ENCODE assay signal across 23 cellular contexts in genomic region chr20:47509685-47510084, GRCh38. TPM values are rescaled to one million over a fixed set of nuclear protein-coding genes. Genes with fewer than 3 reads are reported as not detected.
DNase-seq lines count a peak whose midpoint lies in the region; ATAC-seq and TF ChIP-seq lines count a peak whose summit lies in the region.
"Had no signal": no experiment of that assay in that cellular context is flagged by ENCODE, and none has a peak within 500 bp of the region (broad histone marks: within the 10 kb centered on the region; RNA-seq: fewer than 3 reads in every experiment).

No MANE protein-coding gene starts in this region.

- H3K4me3 Mint-ChIP-seq in activated CD4-positive, alpha-beta T cell treated with anti-CD3 and anti-CD28 coated beads for 36 hours, result peak overlapping the region; percentile 63
- peak overlapping the region in 3 of 4 donors; percentile 27 to 81 (median 37) for H3K4me3 Mint-ChIP-seq in CD4-positive, CD25-positive, alpha-beta regulatory T cell
- H3K4me3 Mint-ChIP-seq in activated B cell treated with CpG ODN at 0.5 μM for 24 hours, result peak overlapping the region; percentile 58

- H3K36me3 ChIP-seq in CD4-positive, CD25-positive, alpha-beta regulatory T cell (ENCODE audit: control insufficient read depth, insufficient read depth, low read length), result no peaks in the 10 kb centered on the region
- H3K36me3 ChIP-seq: pancreas, right atrium auricular region, upper lobe of right lung had no signal

- no peak for TF ChIP-seq CTCF in activated B cell treated with CpG ODN at 0.5 μM for 24 hours (IDR thresholded peaks at IDR 0.05)

- CTCF ChIA-PET in activated CD4-positive, alpha-beta T cell treated with anti-CD3 and anti-CD28 coated beads for 36 hours (lab: Charles Lee), result interaction anchor here (0.7 to 2.4 kb wide), 4 partner anchors 18 to 100 kb away, joined by 3 to 7 read pairs (median 4); no protein-coding TSS in a partner anchor
- CTCF ChIA-PET in activated B cell treated with CpG ODN at 0.5 μM for 24 hours (lab: Charles Lee), result interaction anchor here (3.4 kb wide), 1 partner anchor 125 kb away, joined by 13 read pairs; no protein-coding TSS in a partner anchor

- no peaks in the 10 kb centered on the region for H3K9me3 Mint-ChIP-seq in activated CD4-positive, alpha-beta T cell treated with anti-CD3 and anti-CD28 coated beads for 36 hours (ENCODE audit: low read depth)
- H3K9me3 Mint-ChIP-seq in CD4-positive, CD25-positive, alpha-beta regulatory T cell, result no peaks in the 10 kb centered on the region
- no peaks in the 10 kb centered on the region for H3K9me3 Mint-ChIP-seq in activated B cell treated with CpG ODN at 0.5 μM for 24 hours
- H3K9me3 Mint-ChIP-seq: T-helper 1 cell treated with Interleukin-12 subunit alpha and Interleukin-12 subunit beta and Interleukin-4 antibody, amounts not matched to agents 30 μg/mL and 1 μg/mL, for 36 hours had no signal

- H3K4me3 ChIP-seq in CD4-positive, CD25-positive, alpha-beta regulatory T cell (ENCODE audit: low read depth, low read length), result no peak overlapping the region
- H3K4me3 ChIP-seq: pancreas, right atrium auricular region, upper lobe of right lung had no signal

- no peaks in the 10 kb centered on the region for H3K9me3 ChIP-seq in CD4-positive, CD25-positive, alpha-beta regulatory T cell (ENCODE audit: control insufficient read depth in 2 of 2, low read length in 2 of 2)
- H3K9me3 ChIP-seq: Caco-2, pancreas, right atrium auricular region, upper lobe of right lung had no signal

- peak; percentile 22 for ATAC-seq in activated CD4-positive, alpha-beta T cell treated with anti-CD3 and anti-CD28 coated beads for 36 hours
- ATAC-seq in CD4-positive, CD25-positive, alpha-beta regulatory T cell (ENCODE audit: low read depth in 2 of 2), result no peak
- ATAC-seq in activated B cell treated with CpG ODN at 0.5 μM for 24 hours (ENCODE audit: low read depth) (no peak), left colon (peak; percentile 42)
- ATAC-seq: pancreas, upper lobe of right lung had no signal

- peak overlapping the region; percentile 91 for H3K27ac Mint-ChIP-seq in activated CD4-positive, alpha-beta T cell treated with anti-CD3 and anti-CD28 coated beads for 36 hours
- H3K27ac Mint-ChIP-seq in CD4-positive, CD25-positive, alpha-beta regulatory T cell, result peak overlapping the region; percentile 40 to 83 (median 48)
- peak overlapping the region; percentile 64 for H3K27ac Mint-ChIP-seq in activated B cell treated with CpG ODN at 0.5 μM for 24 hours

- H3K4me1 Mint-ChIP-seq in activated CD4-positive, alpha-beta T cell treated with anti-CD3 and anti-CD28 coated beads for 36 hours, result peaks cover 82% of the 10 kb centered on the region
- peaks cover 42 to 83% (median 73%) of the 10 kb centered on the region in 4 donors for H3K4me1 Mint-ChIP-seq in CD4-positive, CD25-positive, alpha-beta regulatory T cell
- H3K4me1 Mint-ChIP-seq in activated B cell treated with CpG ODN at 0.5 μM for 24 hours, result peaks cover 82% of the 10 kb centered on the region

- no peaks in the 10 kb centered on the region for H3K27me3 Mint-ChIP-seq in activated CD4-positive, alpha-beta T cell treated with anti-CD3 and anti-CD28 coated beads for 36 hours
- H3K27me3 Mint-ChIP-seq in CD4-positive, CD25-positive, alpha-beta regulatory T cell, result no peaks in the 10 kb centered on the region
- no peaks in the 10 kb centered on the region for H3K27me3 Mint-ChIP-seq in activated B cell treated with CpG ODN at 0.5 μM for 24 hours

- intact Hi-C loops in activated CD4-positive, alpha-beta T cell treated with anti-CD3 and anti-CD28 coated beads for 36 hours (cut with DNase I, micrococcal nuclease), result loop anchor here in 1 of 2 experiments (10.0 kb wide), 1 partner anchor 1655 kb away; no protein-coding TSS in a partner anchor
- intact Hi-C loops in activated B cell treated with CpG ODN at 0.5 μM for 24 hours (cut with micrococcal nuclease) (no loop called here), left colon (cut with DNase I, micrococcal nuclease) (no loop called here)

- no peak overlapping the region for H3K27ac ChIP-seq in CD4-positive, CD25-positive, alpha-beta regulatory T cell (ENCODE audit: insufficient read depth, low read length, poor library complexity, severe bottlenecking)
- H3K27ac ChIP-seq: epithelial cell of prostate, pancreas, right atrium auricular region, upper lobe of right lung had no signal

- no peak for DNase-seq in activated CD4-positive, alpha-beta T cell treated with anti-CD3 and anti-CD28 coated beads for 36 hours
- no peak for DNase-seq in activated CD4-positive, alpha-beta T cell treated with anti-CD3 and anti-CD28 coated beads, Interleukin-2, amount 50 U/mL, for 4 hours
- no peak for DNase-seq in CD4-positive, CD25-positive, alpha-beta regulatory T cell
- DNase-seq in activated B cell treated with CpG ODN at 0.5 μM for 24 hours (no peak), left colon (no peak), amniotic stem cell (lab: John Stamatoyannopoulos, UW) (no peak), HCEC 1CT (no peak), HPDE6-E6E7 (ENCODE audit: extremely low spot score) (no peak)
- DNase-seq: 8988T; activated CD8-positive, alpha-beta memory T cell treated with anti-CD3 and anti-CD28 coated beads for 24 hours; activated gamma-delta T cell; Caco-2; cerebellar nuclear complex; head of caudate nucleus; NCI-H1105 treated with DMSO at 0.1 percent for 48 hours; NCI-H510A; pancreas; stimulated activated CD4-positive, alpha-beta T cell treated with anti-CD3 and anti-CD28 coated beads, Interleukin-12 subunit alpha, Interleukin-12 subunit beta, amount 100 ng/mL, for 4 hours; stimulated activated CD4-positive, alpha-beta T cell treated with anti-CD3 and anti-CD28 coated beads, Interleukin-4, amount 100 ng/mL, for 4 hours; upper lobe of right lung had no signal

- POLR2A ChIA-PET in activated CD4-positive, alpha-beta T cell treated with anti-CD3 and anti-CD28 coated beads for 36 hours (lab: Charles Lee), result interaction anchor here (0.6 kb wide), 2 partner anchors 114 to 443 kb away, joined by 3 to 5 read pairs; no protein-coding TSS in a partner anchor
- POLR2A ChIA-PET in activated B cell treated with CpG ODN at 0.5 μM for 24 hours (lab: Charles Lee), result interaction anchor here (0.6 to 1.7 kb wide), 5 partner anchors 35 to 246 kb away, joined by 3 to 5 read pairs (median 3); no protein-coding TSS in a partner anchor

- peaks cover 44% of the 10 kb centered on the region for H3K4me1 ChIP-seq in CD4-positive, CD25-positive, alpha-beta regulatory T cell (ENCODE audit: control insufficient read depth, insufficient read depth, low read length, poor library complexity, severe bottlenecking)

- peaks cover 45% of the 10 kb centered on the region for H3K36me3 Mint-ChIP-seq in activated CD4-positive, alpha-beta T cell treated with anti-CD3 and anti-CD28 coated beads for 36 hours (ENCODE audit: low read depth)
- peaks cover 18% of the 10 kb centered on the region for H3K36me3 Mint-ChIP-seq in CD4-positive, CD25-positive, alpha-beta regulatory T cell
- peaks cover 37% of the 10 kb centered on the region for H3K36me3 Mint-ChIP-seq in activated B cell treated with CpG ODN at 0.5 μM for 24 hours (ENCODE audit: low read depth)

- no peaks in the 10 kb centered on the region for H3K27me3 ChIP-seq in CD4-positive, CD25-positive, alpha-beta regulatory T cell (ENCODE audit: control insufficient read depth, insufficient read depth, low read length)
- H3K27me3 ChIP-seq: pancreas, right atrium auricular region, upper lobe of right lung had no signal

RNA-seq across cellular contexts. Expression of gene NCOA3, which starts 8.0 kb away (rescaled TPM):
- 10 to 100 TPM; 76.4 to 83.4 TPM for total RNA-seq in activated CD4-positive, alpha-beta T cell treated with anti-CD3 and anti-CD28 coated beads for 36 hours
- total RNA-seq in CD4-positive, CD25-positive, alpha-beta regulatory T cell, result 86.6 TPM
- 10 to 100 TPM; 21.4 to 32.3 (median 24.0) TPM for polyA plus RNA-seq in CD4-positive, CD25-positive, alpha-beta regulatory T cell
- total RNA-seq in activated B cell treated with CpG ODN at 0.5 μM for 24 hours, result 186 and 187 TPM in 2 replicates
- 10 to 100 TPM; 22.9 to 23.6 TPM for total RNA-seq in left colon

Comparison
In these comparisons a context has a peak if more than half of its experiments do, and no peak if none do; other contexts are left out.
1. ATAC-seq: peak in activated CD4-positive, alpha-beta T cell treated with anti-CD3 and anti-CD28 coated beads for 36 hours (single experiment) and left colon (single experiment); none in CD4-positive, CD25-positive, alpha-beta regulatory T cell (0 of 2) and activated B cell treated with CpG ODN at 0.5 μM for 24 hours (single experiment).
2. Peak in every context shown above with its lines, with median percentiles within 50 percentile points of each other: H3K27ac Mint-ChIP-seq and H3K4me3 Mint-ChIP-seq.